1 cellular context compared by ENCODE assay signal in the genomic region with DNA sequence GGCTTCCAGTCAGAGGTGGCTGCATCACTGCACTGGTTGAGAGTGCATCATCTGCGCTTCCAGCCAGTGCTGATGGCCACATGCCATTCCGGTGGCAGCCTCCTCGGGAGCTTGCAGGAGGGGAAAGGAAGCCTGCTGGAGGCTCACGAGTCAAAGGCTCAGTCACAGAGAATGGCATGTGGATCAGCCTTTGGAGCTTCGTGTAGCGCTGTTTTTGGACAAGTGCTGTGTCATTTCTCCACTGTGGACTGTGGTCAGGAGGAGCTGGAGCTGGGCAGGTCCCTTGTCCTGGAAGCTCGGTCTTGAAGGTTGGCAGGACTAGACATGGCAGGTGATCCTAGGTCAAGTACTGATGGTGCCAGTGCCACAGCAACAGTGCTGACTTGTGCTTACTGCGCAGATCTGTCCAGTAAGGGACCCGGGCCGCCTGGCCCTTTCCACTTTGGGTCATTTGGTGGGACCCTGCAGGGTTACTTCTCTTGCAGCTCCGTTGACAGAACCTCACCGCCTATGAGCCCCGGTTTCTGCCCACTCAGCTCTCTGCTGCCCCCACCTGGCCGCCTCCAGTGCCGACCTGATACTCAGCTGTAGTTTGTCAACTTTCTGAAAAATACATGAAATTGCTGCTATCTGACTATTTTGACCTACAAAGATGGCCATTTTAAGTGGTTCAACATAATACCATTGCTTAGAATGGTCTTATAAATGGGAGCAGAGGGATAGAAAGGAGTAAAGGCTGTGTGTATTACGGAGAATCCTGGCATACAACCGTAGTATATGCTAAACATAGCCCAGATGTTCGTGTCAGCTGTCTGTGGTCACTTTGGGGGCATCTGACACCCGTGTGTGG.
TF ChIP-seq lines count a peak whose summit lies in the region.

No MANE protein-coding gene starts in this region.

TF ChIP-seq in K562, 482 proteins besides CTCF, POLR2A, EP300 and RAD21 (continued from another document):
- TF ChIP-seq, protein P1, sequence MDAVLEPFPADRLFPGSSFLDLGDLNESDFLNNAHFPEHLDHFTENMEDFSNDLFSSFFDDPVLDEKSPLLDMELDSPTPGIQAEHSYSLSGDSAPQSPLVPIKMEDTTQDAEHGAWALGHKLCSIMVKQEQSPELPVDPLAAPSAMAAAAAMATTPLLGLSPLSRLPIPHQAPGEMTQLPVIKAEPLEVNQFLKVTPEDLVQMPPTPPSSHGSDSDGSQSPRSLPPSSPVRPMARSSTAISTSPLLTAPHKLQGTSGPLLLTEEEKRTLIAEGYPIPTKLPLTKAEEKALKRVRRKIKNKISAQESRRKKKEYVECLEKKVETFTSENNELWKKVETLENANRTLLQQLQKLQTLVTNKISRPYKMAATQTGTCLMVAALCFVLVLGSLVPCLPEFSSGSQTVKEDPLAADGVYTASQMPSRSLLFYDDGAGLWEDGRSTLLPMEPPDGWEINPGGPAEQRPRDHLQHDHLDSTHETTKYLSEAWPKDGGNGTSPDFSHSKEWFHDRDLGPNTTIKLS (IDR thresholded peaks at IDR 0.05; ENCODE audit: borderline replicate concordance, low read depth) = no peak
- TF ChIP-seq ZNF316 (IDR thresholded peaks at IDR 0.05) (peak; percentile 73), ARID2 (IDR thresholded peaks at IDR 0.05) (peak; percentile 29; the same call in 1 of the 2 replicates), MAFG (tag; conservative IDR thresholded peaks at IDR 0.05) (peak; percentile 50; the same call in 1 of the 2 replicates), SMC3 (conservative IDR thresholded peaks at IDR 0.05; ENCODE audit: insufficient read depth, low read depth, low read length) (peak; percentile 83), HEY1 (CRISPR knock-in tag; IDR thresholded peaks at IDR 0.05; ENCODE audit: borderline replicate concordance) (peak; percentile 50; the same call in 1 of the 2 replicates), STAG1 (CRISPR knock-in tag; IDR thresholded peaks at IDR 0.05; ENCODE audit: borderline replicate concordance) (peak; percentile 59; the same call in 1 of the 2 replicates)
- TF ChIP-seq, protein P2, sequence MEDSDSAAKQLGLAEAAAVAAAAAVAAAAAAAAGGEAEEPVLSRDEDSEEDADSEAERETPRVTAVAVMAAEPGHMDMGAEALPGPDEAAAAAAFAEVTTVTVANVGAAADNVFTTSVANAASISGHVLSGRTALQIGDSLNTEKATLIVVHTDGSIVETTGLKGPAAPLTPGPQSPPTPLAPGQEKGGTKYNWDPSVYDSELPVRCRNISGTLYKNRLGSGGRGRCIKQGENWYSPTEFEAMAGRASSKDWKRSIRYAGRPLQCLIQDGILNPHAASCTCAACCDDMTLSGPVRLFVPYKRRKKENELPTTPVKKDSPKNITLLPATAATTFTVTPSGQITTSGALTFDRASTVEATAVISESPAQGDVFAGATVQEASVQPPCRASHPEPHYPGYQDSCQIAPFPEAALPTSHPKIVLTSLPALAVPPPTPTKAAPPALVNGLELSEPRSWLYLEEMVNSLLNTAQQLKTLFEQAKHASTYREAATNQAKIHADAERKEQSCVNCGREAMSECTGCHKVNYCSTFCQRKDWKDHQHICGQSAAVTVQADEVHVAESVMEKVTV (CRISPR knock-in tag; IDR thresholded peaks at IDR 0.05) = peak; percentile 41; the same call in 1 of the 2 replicates
TF ChIP-seq in K562: peak in this region for 9.
